ENCODE assay signal across 11 cellular contexts in genomic region chr11:102577182-102577581, GRCh38. TPM values are rescaled to one million over a fixed set of nuclear protein-coding genes. Genes with fewer than 3 reads are reported as not detected.
DNase-seq lines count a peak whose midpoint lies in the region; ATAC-seq and TF ChIP-seq lines count a peak whose summit lies in the region.
"Had no signal": no experiment of that assay in that cellular context is flagged by ENCODE, and none has a peak within 500 bp of the region (broad histone marks: within the 10 kb centered on the region; RNA-seq: fewer than 3 reads in every experiment).

No MANE protein-coding gene starts in this region.

- H3K36me3 ChIP-seq in mammary epithelial cell (ENCODE audit: insufficient read depth, low read length) (no peaks in the 10 kb centered on the region), breast epithelium (no peaks in the 10 kb centered on the region)
- H3K36me3 ChIP-seq: SJSA1 had no signal

- H3K4me2 ChIP-seq in mammary epithelial cell (ENCODE audit: insufficient read depth, low read depth, low read length): no peak overlapping the region
- H3K4me2 ChIP-seq: KMS-11 had no signal

- no peaks in the 10 kb centered on the region for H3K9me3 ChIP-seq in mammary epithelial cell (replicated peaks; ENCODE audit: insufficient read depth, low read length)
- no peaks in the 10 kb centered on the region for H3K9me3 ChIP-seq in breast epithelium
- H3K9me3 ChIP-seq: SJSA1 had no signal

- H3K27me3 ChIP-seq in mammary epithelial cell (ENCODE audit: insufficient read depth, low read length) (no peaks in the 10 kb centered on the region), breast epithelium (no peaks in the 10 kb centered on the region)
- H3K27me3 ChIP-seq: SJSA1 had no signal

- H4K20me1 ChIP-seq in mammary epithelial cell (ENCODE audit: insufficient read depth, low read length): no peaks in the 10 kb centered on the region

- no peaks in the 10 kb centered on the region for H3K79me2 ChIP-seq in mammary epithelial cell (ENCODE audit: insufficient read depth, low read length)

- BruUV-seq in mammary epithelial cell (replicated peaks; lab: Mats Ljungman, UMichigan): no TSS peak

- DNase-seq in mammary epithelial cell (peak; percentile 57), breast epithelium (ENCODE audit: low spot score in 2 of 2) (no peak), hypothalamus (lab: John Stamatoyannopoulos, UW) (no peak), NCI-H2227 treated with DMSO at 0.1 percent for 48 hours (lab: John Stamatoyannopoulos, UW) (no peak)
- DNase-seq in stimulated activated CD4-positive, alpha-beta T cell treated with anti-CD3 and anti-CD28 coated beads, Interleukin-2, amount 100 ng/mL, for 48 hours: no peak
- DNase-seq: retina had no signal

- intact Hi-C loops in mammary epithelial cell (cut with micrococcal nuclease) (no loop called here), breast epithelium (cut with DNase I; ENCODE audit: low total_unique reads) (no loop called here)

- H3K4me3 ChIP-seq in mammary epithelial cell (replicated peaks in 1 of 3; ENCODE audit: insufficient read depth in 1 of 3, low read depth in 2 of 3, low read length in 3 of 3) (no peak overlapping the region), breast epithelium (no peak overlapping the region)
- H3K4me3 ChIP-seq: SJSA1 had no signal

- TF ChIP-seq CTCF in mammary epithelial cell (conservative IDR thresholded peaks at IDR 0.05 in 1 of 2, IDR thresholded peaks at IDR 0.05 in 1 of 2; ENCODE audit: extremely low read depth in 1 of 2, insufficient read depth in 1 of 2, low read depth in 1 of 2, low read length in 2 of 2) (no peak), breast epithelium (IDR thresholded peaks at IDR 0.05) (no peak), VCaP (conservative IDR thresholded peaks at IDR 0.05) (no peak)

- in situ Hi-C loops in mammary epithelial cell (cut with MboI; ENCODE audit: low sequenced_read_pairs in 2 of 2): no loop called here

- H3K9ac ChIP-seq in mammary epithelial cell (ENCODE audit: insufficient read depth, low read length): no peak overlapping the region
- H3K9ac ChIP-seq: KMS-11 had no signal

- no peak for TF ChIP-seq POLR2A in breast epithelium (IDR thresholded peaks at IDR 0.05)

- ATAC-seq in HG03175 (IDR thresholded peaks at IDR 0.05; ENCODE audit: unreplicated experiment) (peak; percentile 40), HG03457 (IDR thresholded peaks at IDR 0.05; ENCODE audit: unreplicated experiment) (no peak)

- CTCF ChIA-PET in mammary epithelial cell (lab: Charles Lee; ENCODE audit: low non-redundant PET): no interaction called here

- H3K4me1 ChIP-seq in mammary epithelial cell (ENCODE audit: insufficient read depth, low read length) (no peaks in the 10 kb centered on the region), breast epithelium (no peaks in the 10 kb centered on the region)

- no peak overlapping the region for H3K27ac ChIP-seq in mammary epithelial cell (ENCODE audit: insufficient read depth, low read depth, low read length)
- H3K27ac ChIP-seq in breast epithelium: no peak overlapping the region
- H3K27ac ChIP-seq in VCaP: peak overlapping the region; percentile 47
- H3K27ac ChIP-seq: KMS-11, SJSA1 had no signal

- H2AFZ ChIP-seq in mammary epithelial cell (ENCODE audit: low read depth, low read length): no peak overlapping the region

- dilution Hi-C loops in mammary epithelial cell (cut with HindIII; ENCODE audit: low sequenced_read_pairs): no loop called here

RNA-seq across cellular contexts. Expression of gene MMP7, which starts 46.6 kb away (rescaled TPM):
- total RNA-seq in mammary epithelial cell (10 to 100 TPM in 1 of 2 donors, not detected in 1; 13.8 TPM), breast epithelium (1,000 to 10,000 TPM in 1 of 3 donors, 100 to 1,000 TPM in 1, 1 to 10 TPM in 1; 2.1 to 1,213 (median 247) TPM)
- polyA plus RNA-seq in mammary epithelial cell: 3.6 TPM
- polyA minus RNA-seq in mammary epithelial cell: not detected

RNA-seq across cellular contexts. Expression of gene MMP20, which starts 48.0 kb away (rescaled TPM):
- not detected for total RNA-seq in mammary epithelial cell
- not detected for polyA plus RNA-seq in mammary epithelial cell
- not detected for polyA minus RNA-seq in mammary epithelial cell
- under 1 TPM in 1 of 3 donors, not detected in 2; 0.59 TPM for total RNA-seq in breast epithelium
- total RNA-seq: SJSA1 had no signal
